In genomic region chr14:102795060-102795925, GRCh38 we compare ENCODE assay signal across 9 cellular contexts. TPM values are rescaled to one million over a fixed set of nuclear protein-coding genes. Genes with fewer than 3 reads are reported as not detected.
DNase-seq lines count a peak whose midpoint lies in the region; ATAC-seq and TF ChIP-seq lines count a peak whose summit lies in the region.
"Had no signal": no experiment of that assay in that cellular context is flagged by ENCODE, and none has a peak within 500 bp of the region (broad histone marks: within the 10 kb centered on the region; RNA-seq: fewer than 3 reads in every experiment).

No MANE protein-coding gene starts in this region.

- peak overlapping the region; percentile 57; the same call in 1 of the 2 replicates for H2AFZ ChIP-seq in PC-9

- peaks cover 84% of the 10 kb centered on the region for H3K79me2 ChIP-seq in PC-9 (ENCODE audit: low read depth)

- H3K4me3 ChIP-seq in CD4-positive, CD25-positive, alpha-beta regulatory T cell (ENCODE audit: low read depth, low read length): peak overlapping the region; percentile 70
- peak overlapping the region; percentile 3; the same call in 1 of the 2 replicates for H3K4me3 ChIP-seq in PC-9
- no peak overlapping the region for H3K4me3 ChIP-seq in mucosa of descending colon

- 0 out of 2 replicates have a peak, but pooled peaks cover under 1% of the 10 kb centered on the region for H4K20me1 ChIP-seq in PC-9 (ENCODE audit: insufficient read depth)

- peaks cover 6% of the 10 kb centered on the region for H3K36me3 ChIP-seq in CD4-positive, CD25-positive, alpha-beta regulatory T cell (ENCODE audit: control insufficient read depth, insufficient read depth, low read length)
- H3K36me3 ChIP-seq in PC-9 (ENCODE audit: low read depth) (no peaks in the 10 kb centered on the region), mucosa of descending colon (ENCODE audit: low read depth) (no peaks in the 10 kb centered on the region)

- H3K9me2 ChIP-seq in PC-9 (ENCODE audit: insufficient read depth): no peaks in the 10 kb centered on the region

- intact Hi-C loops in PC-9 (cut with micrococcal nuclease; ENCODE audit: unreplicated experiment): no loop called here
- intact Hi-C loops in dendritic cell treated with granulocyte-macrophage colony-stimulating factor and Interleukin-4, amounts not matched to agents 40 ng/mL and 50 ng/mL, for 4 days (cut with micrococcal nuclease): no loop called here
- intact Hi-C loops in mucosa of descending colon (cut with DNase I, micrococcal nuclease): no loop called here

- H3K4me2 ChIP-seq in PC-9: peak overlapping the region; percentile 64

- peaks cover 25 to 83% (median 57%) of the 10 kb centered on the region in 4 donors for H3K4me1 Mint-ChIP-seq in CD4-positive, CD25-positive, alpha-beta regulatory T cell
- peaks cover 39% of the 10 kb centered on the region for H3K4me1 Mint-ChIP-seq in dendritic cell treated with granulocyte-macrophage colony-stimulating factor and Interleukin-4, amounts not matched to agents 40 ng/mL and 50 ng/mL, for 4 days (ENCODE audit: low read depth)

- no peaks in the 10 kb centered on the region for H3K27me3 ChIP-seq in CD4-positive, CD25-positive, alpha-beta regulatory T cell (ENCODE audit: control insufficient read depth, insufficient read depth, low read length)
- H3K27me3 ChIP-seq in PC-9 (ENCODE audit: insufficient read depth, low read depth): no peaks in the 10 kb centered on the region

- peak overlapping the region; percentile 62 to 74 (median 70) for H3K4me3 Mint-ChIP-seq in CD4-positive, CD25-positive, alpha-beta regulatory T cell
- no peak overlapping the region for H3K4me3 Mint-ChIP-seq in dendritic cell treated with granulocyte-macrophage colony-stimulating factor and Interleukin-4, amounts not matched to agents 40 ng/mL and 50 ng/mL, for 4 days

- DNase-seq in CD4-positive, CD25-positive, alpha-beta regulatory T cell: peak in 2 of 3 donors; percentile 62 to 85
- DNase-seq in HCEC 1CT: peak; percentile 77
- DNase-seq in PC-9: peak; percentile 69 to 89
- peak in 2 of 3 donors; percentile 56 to 73 for DNase-seq in mucosa of descending colon

- H3K4me1 ChIP-seq in CD4-positive, CD25-positive, alpha-beta regulatory T cell (ENCODE audit: control insufficient read depth, insufficient read depth, low read length, poor library complexity, severe bottlenecking): peaks cover 50% of the 10 kb centered on the region
- peaks cover 16% of the 10 kb centered on the region for H3K4me1 ChIP-seq in PC-9 (replicated peaks; ENCODE audit: insufficient read depth)
- H3K4me1 ChIP-seq in mucosa of descending colon (ENCODE audit: low read depth): peaks cover 9% of the 10 kb centered on the region

- H3K27me3 Mint-ChIP-seq in CD4-positive, CD25-positive, alpha-beta regulatory T cell: no peaks in the 10 kb centered on the region
- H3K27me3 Mint-ChIP-seq in dendritic cell treated with granulocyte-macrophage colony-stimulating factor and Interleukin-4, amounts not matched to agents 40 ng/mL and 50 ng/mL, for 4 days: no peaks in the 10 kb centered on the region

- peak overlapping the region; percentile 94 to 96 (median 95) for H3K27ac Mint-ChIP-seq in CD4-positive, CD25-positive, alpha-beta regulatory T cell
- H3K27ac Mint-ChIP-seq in dendritic cell treated with granulocyte-macrophage colony-stimulating factor and Interleukin-4, amounts not matched to agents 40 ng/mL and 50 ng/mL, for 4 days: peak overlapping the region; percentile 71

- TF ChIP-seq CTCF in PC-9 (conservative IDR thresholded peaks at IDR 0.05) (no peak), mucosa of descending colon (IDR thresholded peaks at IDR 0.05) (no peak)

- peaks cover 22% of the 10 kb centered on the region for H3K36me3 Mint-ChIP-seq in CD4-positive, CD25-positive, alpha-beta regulatory T cell
- H3K36me3 Mint-ChIP-seq in dendritic cell treated with granulocyte-macrophage colony-stimulating factor and Interleukin-4, amounts not matched to agents 40 ng/mL and 50 ng/mL, for 4 days (ENCODE audit: low read depth): peaks cover 47% of the 10 kb centered on the region

- H3F3A ChIP-seq in PC-9 (ENCODE audit: insufficient read depth, low read depth): peaks cover 10% of the 10 kb centered on the region

- ATAC-seq in CD4-positive, CD25-positive, alpha-beta regulatory T cell (ENCODE audit: low read depth in 2 of 2): peak; percentile 87 to 94
- ATAC-seq in mucosa of descending colon (peak; percentile 98), HG03571 (IDR thresholded peaks at IDR 0.05; ENCODE audit: unreplicated experiment) (no peak), HG02798 (IDR thresholded peaks at IDR 0.05; ENCODE audit: poor library complexity, unreplicated experiment) (no peak), GM18861 (IDR thresholded peaks at IDR 0.05; ENCODE audit: unreplicated experiment) (no peak)

- POLR2A ChIA-PET in PC-9 (lab: Charles Lee; ENCODE audit: unreplicated experiment): interaction anchor here (0.6 kb wide), 4 partner anchors 36 to 1209 kb away, joined by 3 to 5 read pairs (median 4); no protein-coding TSS in a partner anchor

- BruUV-seq in PC-9 (replicated peaks; lab: Mats Ljungman, UMichigan): TSS peak; percentile 22

- no peaks in the 10 kb centered on the region for H3K9me3 Mint-ChIP-seq in CD4-positive, CD25-positive, alpha-beta regulatory T cell
- H3K9me3 Mint-ChIP-seq in dendritic cell treated with granulocyte-macrophage colony-stimulating factor and Interleukin-4, amounts not matched to agents 40 ng/mL and 50 ng/mL, for 4 days: peaks cover 10% of the 10 kb centered on the region

- H3K27ac ChIP-seq in CD4-positive, CD25-positive, alpha-beta regulatory T cell (ENCODE audit: insufficient read depth, low read length, poor library complexity, severe bottlenecking): peak overlapping the region; percentile 66
- H3K27ac ChIP-seq in PC-9: peak overlapping the region; percentile 57
- H3K27ac ChIP-seq: HL-60 had no signal

- peaks cover 0 to 7% of the 10 kb centered on the region in 2 experiments for H3K9me3 ChIP-seq in CD4-positive, CD25-positive, alpha-beta regulatory T cell (ENCODE audit: control insufficient read depth in 2 of 2, low read length in 2 of 2)
- H3K9me3 ChIP-seq in PC-9 (ENCODE audit: insufficient read depth, low read depth): no peaks in the 10 kb centered on the region
- H3K9me3 ChIP-seq in mucosa of descending colon: no peaks in the 10 kb centered on the region

- CTCF ChIA-PET in PC-9 (lab: Charles Lee): no interaction called here

RNA-seq across cellular contexts. Expression of gene TRAF3, which starts 18.0 kb away (rescaled TPM):
- total RNA-seq in CD4-positive, CD25-positive, alpha-beta regulatory T cell: 71.2 TPM
- 10 to 100 TPM; 17.7 to 26.9 (median 20.4) TPM for polyA plus RNA-seq in CD4-positive, CD25-positive, alpha-beta regulatory T cell
- total RNA-seq in PC-9 (2021) (38.6 and 41.3 TPM in 2 replicates), mucosa of descending colon (10 to 100 TPM; 20.9 to 36.0 (median 21.3) TPM)

Comparison
In these comparisons a context has a peak if more than half of its experiments do, and no peak if none do; other contexts are left out.
1. ATAC-seq: peak in CD4-positive, CD25-positive, alpha-beta regulatory T cell (2 of 2) and mucosa of descending colon (single experiment); none in HG03571 (single experiment), HG02798 (single experiment) and GM18861 (single experiment).
2. Peak in every context shown above with its lines, with median percentiles within 50 percentile points of each other: DNase-seq.